ENCODE assay signal across 1 cellular context in the genomic region with DNA sequence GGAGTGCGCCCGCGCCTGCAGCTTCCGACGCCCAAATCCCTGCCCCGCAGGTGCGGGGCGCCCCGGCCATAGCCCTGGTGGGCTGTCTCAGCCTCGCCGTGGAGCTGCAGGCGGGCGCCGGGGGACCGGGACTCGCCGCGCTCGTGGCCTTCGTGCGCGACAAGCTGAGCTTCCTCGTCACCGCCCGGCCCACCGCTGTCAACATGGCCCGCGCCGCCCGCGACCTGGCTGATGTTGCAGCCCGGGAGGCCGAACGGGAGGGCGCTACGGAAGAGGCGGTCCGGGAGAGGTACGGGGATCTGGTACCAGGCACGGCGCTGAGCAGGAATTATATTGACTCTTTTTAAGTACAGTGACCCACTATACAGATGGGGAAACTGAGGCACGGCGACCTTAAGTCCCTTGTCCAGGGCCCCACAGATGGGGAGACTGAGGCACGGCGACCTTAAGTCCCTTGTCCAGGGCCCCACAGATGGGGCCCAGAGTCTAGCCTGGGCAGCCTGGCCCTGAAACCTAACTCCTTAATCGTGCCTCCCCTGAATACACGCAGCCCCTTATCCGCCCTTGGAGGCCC.
TF ChIP-seq lines count a peak whose summit lies in the region.

No MANE protein-coding gene starts in this region.

TF ChIP-seq in GM12878, 131 proteins besides CTCF, POLR2A, EP300 and RAD21 (continued from another document):
- TF ChIP-seq NRF1 (conservative IDR thresholded peaks at IDR 0.05; ENCODE audit: low read depth, low read length) (no peak), ZBED1 (IDR thresholded peaks at IDR 0.05; ENCODE audit: borderline replicate concordance) (no peak), TCF7 (IDR thresholded peaks at IDR 0.05; ENCODE audit: borderline replicate concordance) (no peak), BHLHE40 (IDR thresholded peaks at IDR 0.05; ENCODE audit: borderline replicate concordance in 1 of 2, low read depth in 2 of 2, low read length in 1 of 2) (peak in 1 of 2 experiments; percentile 15; a peak in 1 of 4 replicates), YY1 (IDR thresholded peaks at IDR 0.05; ENCODE audit: low read depth, low read length) (peak; percentile 32; the same call in 1 of the 2 replicates), SMAD5 (IDR thresholded peaks at IDR 0.05; ENCODE audit: low read depth) (no peak), NFXL1 (IDR thresholded peaks at IDR 0.05; ENCODE audit: borderline replicate concordance) (no peak), ATF7 (IDR thresholded peaks at IDR 0.05; ENCODE audit: low read depth) (no peak), SREBF1 (IDR thresholded peaks at IDR 0.05; ENCODE audit: low read length) (no peak), E2F8 (IDR thresholded peaks at IDR 0.05; ENCODE audit: low read depth, partially characterized antibody) (no peak)
- TF ChIP-seq, protein P1, sequence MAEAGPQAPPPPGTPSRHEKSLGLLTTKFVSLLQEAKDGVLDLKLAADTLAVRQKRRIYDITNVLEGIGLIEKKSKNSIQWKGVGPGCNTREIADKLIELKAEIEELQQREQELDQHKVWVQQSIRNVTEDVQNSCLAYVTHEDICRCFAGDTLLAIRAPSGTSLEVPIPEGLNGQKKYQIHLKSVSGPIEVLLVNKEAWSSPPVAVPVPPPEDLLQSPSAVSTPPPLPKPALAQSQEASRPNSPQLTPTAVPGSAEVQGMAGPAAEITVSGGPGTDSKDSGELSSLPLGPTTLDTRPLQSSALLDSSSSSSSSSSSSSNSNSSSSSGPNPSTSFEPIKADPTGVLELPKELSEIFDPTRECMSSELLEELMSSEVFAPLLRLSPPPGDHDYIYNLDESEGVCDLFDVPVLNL (IDR thresholded peaks at IDR 0.05; ENCODE audit: low read depth, low read length), result no peak
- TF ChIP-seq, protein P2, sequence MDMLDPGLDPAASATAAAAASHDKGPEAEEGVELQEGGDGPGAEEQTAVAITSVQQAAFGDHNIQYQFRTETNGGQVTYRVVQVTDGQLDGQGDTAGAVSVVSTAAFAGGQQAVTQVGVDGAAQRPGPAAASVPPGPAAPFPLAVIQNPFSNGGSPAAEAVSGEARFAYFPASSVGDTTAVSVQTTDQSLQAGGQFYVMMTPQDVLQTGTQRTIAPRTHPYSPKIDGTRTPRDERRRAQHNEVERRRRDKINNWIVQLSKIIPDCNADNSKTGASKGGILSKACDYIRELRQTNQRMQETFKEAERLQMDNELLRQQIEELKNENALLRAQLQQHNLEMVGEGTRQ (IDR thresholded peaks at IDR 0.05; ENCODE audit: borderline replicate concordance, low read depth, low read length), result no peak
